Comparison of ENCODE assay signal across 20 cellular contexts in the genomic region with DNA sequence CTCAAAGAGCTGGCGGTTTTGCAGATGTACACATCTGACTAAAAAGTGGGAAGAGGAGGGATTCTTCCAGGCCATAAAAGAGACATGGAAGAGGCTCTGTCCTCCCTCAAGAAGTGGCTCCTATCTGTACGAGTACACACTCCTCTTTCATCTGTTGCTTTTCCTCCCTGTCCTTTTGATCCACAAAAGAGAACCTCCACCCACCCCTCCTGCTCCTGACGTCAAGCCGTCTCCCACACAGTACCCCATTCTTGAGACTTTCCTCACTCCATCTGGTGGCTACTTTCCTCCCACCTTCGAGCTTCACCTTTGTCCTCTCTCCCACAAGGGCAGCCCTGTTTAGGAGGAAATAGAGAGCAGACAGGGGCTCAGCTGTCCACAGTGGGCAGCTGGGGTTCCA.
"Had no signal": no experiment of that assay in that cellular context is flagged by ENCODE, and none has a peak within 500 bp of the region (broad histone marks: within the 10 kb centered on the region; RNA-seq: fewer than 3 reads in every experiment).

No MANE protein-coding gene starts in this region.

- H3K36me3 ChIP-seq: cardiac muscle cell, esophagus muscularis mucosa, lower lobe of right lung, thoracic aorta, upper lobe of left lung had no signal

- DNase-seq: activated B cell treated with CpG ODN at 0.5 μM for 24 hours; activated CD4-positive, alpha-beta T cell treated with anti-CD3 and anti-CD28 coated beads for 48 hours; activated CD8-positive, alpha-beta T cell treated with anti-CD3 and anti-CD28 coated beads for 36 hours; activated naive CD4-positive, alpha-beta T cell; activated naive CD8-positive, alpha-beta T cell treated with anti-CD3 and anti-CD28 coated beads for 36 hours; activated T-cell treated with anti-CD3 and anti-CD28 coated beads, Interleukin-2, amount 50 U/mL, for 1 hour; amniotic stem cell; effector CD8-positive, alpha-beta T cell; hippocampal formation; left cardiac atrium; lower lobe of right lung; stimulated activated CD4-positive, alpha-beta T cell treated with anti-CD3 and anti-CD28 coated beads, Interleukin-4, amount 100 ng/mL, for 24 hours; upper lobe of left lung had no signal

- H3K27me3 ChIP-seq: cardiac muscle cell, esophagus muscularis mucosa, upper lobe of left lung had no signal

- H3K27ac ChIP-seq: cardiac muscle cell, esophagus muscularis mucosa, lower lobe of right lung, thoracic aorta, upper lobe of left lung had no signal

- ATAC-seq: activated CD8-positive, alpha-beta T cell treated with anti-CD3 and anti-CD28 coated beads for 36 hours; activated T-helper 17 cell treated with anti-CD3 and anti-CD28 coated beads, Interleukin-2, amount 50 U/mL, for 72 hours; left cardiac atrium; lower lobe of right lung; sciatic nerve; stimulated activated memory B cell treated with anti-CD40 and anti-IgM and Interleukin-4, amounts not matched to agents 10 μg/mL and 1 μg/mL and 100 μg/mL, for 72 hours had no signal

- H3K9me3 Mint-ChIP-seq: activated B cell treated with CpG ODN at 0.5 μM for 24 hours; activated CD8-positive, alpha-beta T cell treated with anti-CD3 and anti-CD28 coated beads for 36 hours; activated naive CD8-positive, alpha-beta T cell treated with anti-CD3 and anti-CD28 coated beads for 36 hours; activated T-helper 17 cell treated with anti-CD3 and anti-CD28 coated beads, Interleukin-2, amount 50 U/mL, for 72 hours; dendritic cell treated with granulocyte-macrophage colony-stimulating factor and Interleukin-4, amounts not matched to agents 40 ng/mL and 50 ng/mL, for 4 days; stimulated activated memory B cell treated with anti-CD40 and anti-IgM and Interleukin-4, amounts not matched to agents 10 μg/mL and 1 μg/mL and 100 μg/mL, for 72 hours had no signal

- H3K4me1 ChIP-seq: lower lobe of right lung had no signal

- H3K9me3 ChIP-seq: esophagus muscularis mucosa, lower lobe of right lung, thoracic aorta, upper lobe of left lung had no signal

- H3K27ac Mint-ChIP-seq: activated B cell treated with CpG ODN at 0.5 μM for 24 hours; activated CD8-positive, alpha-beta T cell treated with anti-CD3 and anti-CD28 coated beads for 36 hours; activated naive CD8-positive, alpha-beta T cell treated with anti-CD3 and anti-CD28 coated beads for 36 hours; activated T-helper 17 cell treated with anti-CD3 and anti-CD28 coated beads, Interleukin-2, amount 50 U/mL, for 72 hours; dendritic cell treated with granulocyte-macrophage colony-stimulating factor and Interleukin-4, amounts not matched to agents 40 ng/mL and 50 ng/mL, for 4 days; stimulated activated memory B cell treated with anti-CD40 and anti-IgM and Interleukin-4, amounts not matched to agents 10 μg/mL and 1 μg/mL and 100 μg/mL, for 72 hours had no signal

- H3K4me3 ChIP-seq: cardiac muscle cell, esophagus muscularis mucosa, lower lobe of right lung, thoracic aorta, upper lobe of left lung had no signal

- H3K4me3 Mint-ChIP-seq: activated B cell treated with CpG ODN at 0.5 μM for 24 hours; activated CD8-positive, alpha-beta T cell treated with anti-CD3 and anti-CD28 coated beads for 36 hours; activated naive CD8-positive, alpha-beta T cell treated with anti-CD3 and anti-CD28 coated beads for 36 hours; activated T-helper 17 cell treated with anti-CD3 and anti-CD28 coated beads, Interleukin-2, amount 50 U/mL, for 72 hours; dendritic cell treated with granulocyte-macrophage colony-stimulating factor and Interleukin-4, amounts not matched to agents 40 ng/mL and 50 ng/mL, for 4 days; stimulated activated memory B cell treated with anti-CD40 and anti-IgM and Interleukin-4, amounts not matched to agents 10 μg/mL and 1 μg/mL and 100 μg/mL, for 72 hours had no signal

- H3K27me3 Mint-ChIP-seq: activated B cell treated with CpG ODN at 0.5 μM for 24 hours; activated CD8-positive, alpha-beta T cell treated with anti-CD3 and anti-CD28 coated beads for 36 hours; activated naive CD8-positive, alpha-beta T cell treated with anti-CD3 and anti-CD28 coated beads for 36 hours; activated T-helper 17 cell treated with anti-CD3 and anti-CD28 coated beads, Interleukin-2, amount 50 U/mL, for 72 hours; dendritic cell treated with granulocyte-macrophage colony-stimulating factor and Interleukin-4, amounts not matched to agents 40 ng/mL and 50 ng/mL, for 4 days; stimulated activated memory B cell treated with anti-CD40 and anti-IgM and Interleukin-4, amounts not matched to agents 10 μg/mL and 1 μg/mL and 100 μg/mL, for 72 hours had no signal

- H3K4me1 Mint-ChIP-seq: activated B cell treated with CpG ODN at 0.5 μM for 24 hours; activated naive CD8-positive, alpha-beta T cell treated with anti-CD3 and anti-CD28 coated beads for 36 hours; activated T-helper 17 cell treated with anti-CD3 and anti-CD28 coated beads, Interleukin-2, amount 50 U/mL, for 72 hours; stimulated activated memory B cell treated with anti-CD40 and anti-IgM and Interleukin-4, amounts not matched to agents 10 μg/mL and 1 μg/mL and 100 μg/mL, for 72 hours had no signal
